Comparison of ENCODE assay signal across 34 cellular contexts in the genomic region with DNA sequence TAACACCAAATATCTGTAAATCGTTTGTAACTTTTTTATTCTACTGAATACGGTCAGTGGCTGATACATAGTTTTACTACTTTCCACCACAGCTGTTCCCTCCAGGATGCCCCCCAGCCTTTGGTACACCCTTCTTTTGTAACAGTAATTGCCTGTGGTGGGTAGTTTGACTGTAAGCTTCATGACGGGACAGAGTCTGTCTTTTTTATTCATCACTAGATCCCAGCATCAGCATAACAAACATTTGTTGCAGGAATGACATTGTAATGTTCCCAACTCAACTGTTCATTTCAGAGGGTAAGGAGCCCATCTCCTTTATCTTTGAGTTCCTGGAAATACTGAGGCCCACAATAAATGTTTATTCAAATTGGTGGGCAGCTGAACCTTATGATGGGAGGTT.
"Had no signal": no experiment of that assay in that cellular context is flagged by ENCODE, and none has a peak within 500 bp of the region (broad histone marks: within the 10 kb centered on the region; RNA-seq: fewer than 3 reads in every experiment).

No MANE protein-coding gene starts in this region.

- H3K9me3 ChIP-seq: MG63 had no signal

- H3K9ac ChIP-seq: KMS-11 had no signal

- H3K4me3 ChIP-seq: MG63 had no signal

- DNase-seq: Karpas-422, Kasumi-1, MG63, MM.1S, MV-4-11, NCI-H1048, NCI-H1092, NCI-H1105, NCI-H1105 treated with DMSO at 0.1 percent for 48 hours, NCI-H1417, NCI-H1417 treated with DMSO at 0.1 percent for 48 hours, NCI-H1436, NCI-H1436 treated with DMSO at 0.1 percent for 48 hours, NCI-H146, NCI-H1694, NCI-H1694 treated with DMSO at 0.1 percent for 48 hours, NCI-H187, NCI-H187 treated with DMSO at 0.1 percent for 48 hours, NCI-H1930, NCI-H2029, NCI-H2029 treated with DMSO at 0.1 percent for 48 hours, NCI-H2081, NCI-H2081 treated with DMSO at 0.1 percent for 48 hours, NCI-H2107, NCI-H2171, NCI-H2171 treated with DMSO at 0.1 percent for 48 hours, NCI-H2227 treated with DMSO at 0.1 percent for 48 hours, NCI-H226, NCI-H345, NCI-H446, NCI-H446 treated with DMSO at 0.1 percent for 48 hours, NCI-H510A, NCI-H510A treated with DMSO at 0.1 percent for 48 hours had no signal

- H3K27me3 ChIP-seq: MG63 had no signal

- H3K4me2 ChIP-seq: KMS-11 had no signal

- H3K27ac ChIP-seq: KMS-11 had no signal
